Comparison of ENCODE assay signal across 8 cellular contexts in the genomic region with DNA sequence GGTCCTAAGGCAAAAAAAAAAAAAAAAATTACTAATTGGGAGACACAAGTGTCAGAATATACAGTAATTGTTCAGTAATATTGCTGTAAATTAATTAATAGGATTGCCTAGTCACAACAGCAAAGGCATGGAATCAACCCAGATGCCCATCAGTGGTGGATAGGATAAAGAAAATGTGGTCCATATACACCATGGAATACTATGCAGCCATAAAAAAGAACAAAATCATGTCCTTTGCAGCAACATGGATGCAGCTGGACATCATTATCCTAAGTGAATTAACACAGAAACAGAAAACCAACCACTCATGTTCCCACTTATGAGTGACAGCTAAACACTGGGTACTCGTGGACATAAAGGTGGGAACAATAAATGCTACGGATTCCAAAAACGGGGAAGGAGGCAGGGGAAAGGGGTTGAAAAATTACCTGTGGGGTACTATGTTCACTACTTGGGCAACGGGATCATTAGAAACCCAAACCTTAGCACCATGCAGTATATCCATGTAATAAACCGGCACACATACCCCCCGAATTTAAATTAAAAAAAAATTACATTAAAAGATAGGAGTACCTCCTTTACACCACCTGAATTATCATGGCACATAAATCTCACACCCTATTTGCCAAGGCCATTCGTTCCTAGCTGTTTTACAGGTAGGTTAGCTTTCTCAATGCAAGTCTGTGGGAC. TPM values are rescaled to one million over a fixed set of nuclear protein-coding genes. Genes with fewer than 3 reads are reported as not detected.
A peak's percentile ranks its signal among the peaks of the same experiment; 100 is the strongest.
DNase-seq lines count a peak whose midpoint lies in the region; ATAC-seq and TF ChIP-seq lines count a peak whose summit lies in the region.

No MANE protein-coding gene starts in this region.

- peak overlapping the region; percentile 91 for H3K4me3 Mint-ChIP-seq in dendritic cell treated with granulocyte-macrophage colony-stimulating factor and Interleukin-4, amounts not matched to agents 40 ng/mL and 50 ng/mL, for 4 days
- H3K4me3 Mint-ChIP-seq in neural progenitor cell: peak overlapping the region; percentile 99

- DNase-seq in neural progenitor cell (ENCODE audit: low spot score) (no peak), GM13977 (ENCODE audit: low spot score) (no peak), glomerular visceral epithelial cell (ENCODE audit: extremely low spot score) (no peak)

- no peaks in the 10 kb centered on the region for H3K27me3 ChIP-seq in neural progenitor cell

- H3K36me3 Mint-ChIP-seq in dendritic cell treated with granulocyte-macrophage colony-stimulating factor and Interleukin-4, amounts not matched to agents 40 ng/mL and 50 ng/mL, for 4 days (ENCODE audit: low read depth): peaks cover 6% of the 10 kb centered on the region
- peaks cover 18% of the 10 kb centered on the region for H3K36me3 Mint-ChIP-seq in neural progenitor cell

- peaks cover 44% of the 10 kb centered on the region for H3K4me1 Mint-ChIP-seq in dendritic cell treated with granulocyte-macrophage colony-stimulating factor and Interleukin-4, amounts not matched to agents 40 ng/mL and 50 ng/mL, for 4 days (ENCODE audit: low read depth)
- H3K4me1 Mint-ChIP-seq in neural progenitor cell: peaks cover 17% of the 10 kb centered on the region

- H3K4me3 ChIP-seq in neural progenitor cell: peak overlapping the region; percentile 99

- peak overlapping the region; percentile 100 for H2AFZ ChIP-seq in neural progenitor cell (replicated peaks)

- peaks cover 10% of the 10 kb centered on the region for H4K20me1 ChIP-seq in neural progenitor cell (ENCODE audit: low read depth)

- no peaks in the 10 kb centered on the region for H3K9me3 ChIP-seq in KOPT-K1 (ENCODE audit: insufficient read depth, low read length, poor library complexity, severe bottlenecking)
- no peaks in the 10 kb centered on the region for H3K9me3 ChIP-seq in neural progenitor cell (ENCODE audit: low read depth)

- H3K27ac Mint-ChIP-seq in dendritic cell treated with granulocyte-macrophage colony-stimulating factor and Interleukin-4, amounts not matched to agents 40 ng/mL and 50 ng/mL, for 4 days: peak overlapping the region; percentile 100
- H3K27ac Mint-ChIP-seq in neural progenitor cell: peak overlapping the region; percentile 100

- no peaks in the 10 kb centered on the region for H3K36me3 ChIP-seq in KOPT-K1 (ENCODE audit: insufficient read depth, low read length)
- no peaks in the 10 kb centered on the region for H3K36me3 ChIP-seq in neural progenitor cell

- H3K79me2 ChIP-seq in neural progenitor cell (ENCODE audit: low read depth): peaks cover 44% of the 10 kb centered on the region

- no peaks in the 10 kb centered on the region for H3K27me3 Mint-ChIP-seq in dendritic cell treated with granulocyte-macrophage colony-stimulating factor and Interleukin-4, amounts not matched to agents 40 ng/mL and 50 ng/mL, for 4 days
- peaks cover 2% of the 10 kb centered on the region for H3K27me3 Mint-ChIP-seq in neural progenitor cell (ENCODE audit: insufficient read depth, low read depth)

- peak overlapping the region; percentile 88 for H3K4me2 ChIP-seq in neural progenitor cell

- H3K9me3 Mint-ChIP-seq in dendritic cell treated with granulocyte-macrophage colony-stimulating factor and Interleukin-4, amounts not matched to agents 40 ng/mL and 50 ng/mL, for 4 days: no peaks in the 10 kb centered on the region
- H3K9me3 Mint-ChIP-seq in neural progenitor cell: no peaks in the 10 kb centered on the region

- ATAC-seq in HG03342 (IDR thresholded peaks at IDR 0.05; ENCODE audit: unreplicated experiment) (no peak), HG03175 (IDR thresholded peaks at IDR 0.05; ENCODE audit: unreplicated experiment) (no peak)

- H3K4me1 ChIP-seq in neural progenitor cell: peaks cover 11% of the 10 kb centered on the region

- H3F3A ChIP-seq in neural progenitor cell (ENCODE audit: low read depth): no peaks in the 10 kb centered on the region

- no peak overlapping the region for H3K9ac ChIP-seq in neural progenitor cell

- TF ChIP-seq CTCF in C4-2B (conservative IDR thresholded peaks at IDR 0.05) (0 out of 2 replicates have a peak, but pooled peaks have one; percentile 47), neural progenitor cell (IDR thresholded peaks at IDR 0.05) (no peak), GM13977 (IDR thresholded peaks at IDR 0.05; ENCODE audit: extremely low read depth, insufficient read depth, missing control alignments) (no peak)

- intact Hi-C loops in dendritic cell treated with granulocyte-macrophage colony-stimulating factor and Interleukin-4, amounts not matched to agents 40 ng/mL and 50 ng/mL, for 4 days (cut with micrococcal nuclease): no loop called here

- in situ Hi-C loops in GM13977 (cut with MboI; ENCODE audit: low pct_unique_long_range_greater_than_20kb, low sequenced_read_pairs, unreplicated experiment): loop anchor here (10.0 kb wide), 1 partner anchor 102 kb away; no protein-coding TSS in a partner anchor

- H3K27ac ChIP-seq in C4-2B (peak overlapping the region; percentile 94), KOPT-K1 (ENCODE audit: low read depth, low read length, poor library complexity, severe bottlenecking) (peak overlapping the region; percentile 84), neural progenitor cell (no peak overlapping the region)

RNA-seq across cellular contexts. Expression of a gene that starts 0.7 kb away (rescaled TPM):
- total RNA-seq in neural progenitor cell (ENCODE audit: low replicate concordance): 198 and 597 TPM in 2 replicates

RNA-seq across cellular contexts. Expression of a gene that starts 33.4 kb away (rescaled TPM):
- total RNA-seq in neural progenitor cell (ENCODE audit: low replicate concordance): not detected in 2 replicates
